11 cellular contexts compared by ENCODE assay signal in genomic region chr22:37893583-37893983, GRCh38. TPM values are rescaled to one million over a fixed set of nuclear protein-coding genes. Genes with fewer than 3 reads are reported as not detected.
A peak's percentile ranks its signal among the peaks of the same experiment; 100 is the strongest.
DNase-seq lines count a peak whose midpoint lies in the region; ATAC-seq and TF ChIP-seq lines count a peak whose summit lies in the region.
"Had no signal": no experiment of that assay in that cellular context is flagged by ENCODE, and none has a peak within 500 bp of the region (broad histone marks: within the 10 kb centered on the region; RNA-seq: fewer than 3 reads in every experiment).

No MANE protein-coding gene starts in this region.

- H4K20me1 ChIP-seq in DND-41 (ENCODE audit: insufficient read depth, low read length), result peaks cover 3% of the 10 kb centered on the region; the same call in 1 of the 2 replicates

- H3K27ac ChIP-seq in DND-41 (ENCODE audit: low read length) (no peak overlapping the region), foreskin keratinocyte (no peak overlapping the region)

- H3K79me2 ChIP-seq in DND-41 (ENCODE audit: insufficient read depth, low read length), result no peaks in the 10 kb centered on the region

- no peak overlapping the region for H3K4me3 Mint-ChIP-seq in activated CD8-positive, alpha-beta T cell treated with anti-CD3 and anti-CD28 coated beads for 36 hours
- H3K4me3 Mint-ChIP-seq in immature natural killer cell, result no peak overlapping the region
- no peak overlapping the region for H3K4me3 Mint-ChIP-seq in stimulated activated effector memory CD8-positive, alpha-beta T cell treated with anti-CD3 and anti-CD28 coated beads, Interleukin-12 subunit alpha, Interleukin-12 subunit beta, amount 100 ng/mL, for 72 hours
- no peak overlapping the region for H3K4me3 Mint-ChIP-seq in CD14-positive monocyte
- H3K4me3 Mint-ChIP-seq in activated T-cell treated with anti-CD3 and anti-CD28 coated beads, Interleukin-2, amount 50 U/mL, for 72 hours, result no peak overlapping the region

- no peaks in the 10 kb centered on the region for H3K27me3 Mint-ChIP-seq in activated CD8-positive, alpha-beta T cell treated with anti-CD3 and anti-CD28 coated beads for 36 hours
- peaks cover 0 to 1% (median 0%) of the 10 kb centered on the region in 3 donors for H3K27me3 Mint-ChIP-seq in immature natural killer cell (ENCODE audit: low read depth in 3 of 3)
- no peaks in the 10 kb centered on the region for H3K27me3 Mint-ChIP-seq in CD14-positive monocyte (ENCODE audit: low read depth in 3 of 3)
- no peaks in the 10 kb centered on the region for H3K27me3 Mint-ChIP-seq in activated T-cell treated with anti-CD3 and anti-CD28 coated beads, Interleukin-2, amount 50 U/mL, for 72 hours (ENCODE audit: low read depth)

- CTCF ChIA-PET in activated CD8-positive, alpha-beta T cell treated with anti-CD3 and anti-CD28 coated beads for 36 hours (lab: Charles Lee), result interaction anchor here (0.9 to 1.6 kb wide), 2 partner anchors 30 to 72 kb away, joined by 3 to 7 read pairs; no protein-coding TSS in a partner anchor

- no peak overlapping the region for H3K4me2 ChIP-seq in DND-41 (ENCODE audit: insufficient read depth, low read length)

- H3K9me3 Mint-ChIP-seq in activated CD8-positive, alpha-beta T cell treated with anti-CD3 and anti-CD28 coated beads for 36 hours, result no peaks in the 10 kb centered on the region
- H3K9me3 Mint-ChIP-seq in immature natural killer cell (no peaks in the 10 kb centered on the region), CD14-positive monocyte (no peaks in the 10 kb centered on the region)
- H3K9me3 Mint-ChIP-seq in stimulated activated effector memory CD8-positive, alpha-beta T cell treated with anti-CD3 and anti-CD28 coated beads, Interleukin-12 subunit alpha, Interleukin-12 subunit beta, amount 100 ng/mL, for 72 hours, result no peaks in the 10 kb centered on the region
- no peaks in the 10 kb centered on the region for H3K9me3 Mint-ChIP-seq in activated T-cell treated with anti-CD3 and anti-CD28 coated beads, Interleukin-2, amount 50 U/mL, for 72 hours

- H2AFZ ChIP-seq in DND-41 (ENCODE audit: low read depth, low read length), result no peak overlapping the region

- no peaks in the 10 kb centered on the region for H3K9me3 ChIP-seq in DND-41 (ENCODE audit: insufficient read depth, low read length, severe bottlenecking)

- POLR2A ChIA-PET in activated CD8-positive, alpha-beta T cell treated with anti-CD3 and anti-CD28 coated beads for 36 hours (lab: Charles Lee), result interaction anchor here (0.6 to 2.9 kb wide), 4 partner anchors 12 to 75 kb away, joined by 3 to 7 read pairs (median 4); partner anchors contain the start of gene MICALL1

- DNase-seq in DND-41 (no peak), immature natural killer cell (no peak), occipital lobe (lab: John Stamatoyannopoulos, UW) (no peak), CD14-positive monocyte (ENCODE audit: low spot score) (no peak), foreskin keratinocyte (no peak)
- DNase-seq in activated CD8-positive, alpha-beta T cell treated with anti-CD3 and anti-CD28 coated beads for 36 hours, result no peak
- no peak for DNase-seq in stimulated activated effector memory CD8-positive, alpha-beta T cell treated with anti-CD3 and anti-CD28 coated beads, Interleukin-12 subunit alpha, Interleukin-12 subunit beta, amount 100 ng/mL, for 72 hours (ENCODE audit: low spot score in 2 of 2)
- no peak for DNase-seq in activated T-cell treated with anti-CD3 and anti-CD28 coated beads, Interleukin-2, amount 50 U/mL, for 72 hours
- DNase-seq: cerebellar nuclear complex, NCI-H526 treated with DMSO at 0.1 percent for 48 hours had no signal

- H3K9ac ChIP-seq in DND-41 (ENCODE audit: low read depth, low read length), result no peak overlapping the region

- peaks cover 16% of the 10 kb centered on the region for H3K4me1 Mint-ChIP-seq in activated CD8-positive, alpha-beta T cell treated with anti-CD3 and anti-CD28 coated beads for 36 hours (ENCODE audit: low read depth)
- H3K4me1 Mint-ChIP-seq in immature natural killer cell, result peaks cover 14 to 18% of the 10 kb centered on the region in 2 donors
- peaks cover 13% of the 10 kb centered on the region for H3K4me1 Mint-ChIP-seq in stimulated activated effector memory CD8-positive, alpha-beta T cell treated with anti-CD3 and anti-CD28 coated beads, Interleukin-12 subunit alpha, Interleukin-12 subunit beta, amount 100 ng/mL, for 72 hours
- H3K4me1 Mint-ChIP-seq in CD14-positive monocyte, result peaks cover 18% of the 10 kb centered on the region
- peaks cover 27% of the 10 kb centered on the region for H3K4me1 Mint-ChIP-seq in activated T-cell treated with anti-CD3 and anti-CD28 coated beads, Interleukin-2, amount 50 U/mL, for 72 hours (ENCODE audit: low read depth)

- intact Hi-C loops in activated CD8-positive, alpha-beta T cell treated with anti-CD3 and anti-CD28 coated beads for 36 hours (cut with micrococcal nuclease), result no loop called here
- intact Hi-C loops in CD14-positive monocyte (cut with micrococcal nuclease), result loop anchor here in 1 of 2 donors (5.0 kb wide), 1 partner anchor 39 kb away; no protein-coding TSS in a partner anchor

- no peaks in the 10 kb centered on the region for H3K27me3 ChIP-seq in DND-41 (ENCODE audit: insufficient read depth, low read length, poor library complexity)
- H3K27me3 ChIP-seq in foreskin keratinocyte, result no peaks in the 10 kb centered on the region

- H3K27ac Mint-ChIP-seq in activated CD8-positive, alpha-beta T cell treated with anti-CD3 and anti-CD28 coated beads for 36 hours, result peak overlapping the region; percentile 21
- H3K27ac Mint-ChIP-seq in immature natural killer cell (peak overlapping the region in 5 of 6 donors; percentile 10 to 69 (median 59)), CD14-positive monocyte (peak overlapping the region in 3 of 7 donors; percentile 51 to 55 (median 54))
- peak overlapping the region; percentile 35 for H3K27ac Mint-ChIP-seq in stimulated activated effector memory CD8-positive, alpha-beta T cell treated with anti-CD3 and anti-CD28 coated beads, Interleukin-12 subunit alpha, Interleukin-12 subunit beta, amount 100 ng/mL, for 72 hours
- H3K27ac Mint-ChIP-seq in activated T-cell treated with anti-CD3 and anti-CD28 coated beads, Interleukin-2, amount 50 U/mL, for 72 hours, result no peak overlapping the region

- H3K36me3 ChIP-seq in DND-41 (ENCODE audit: insufficient read depth, low read length), result peaks cover 38% of the 10 kb centered on the region

- H3K36me3 Mint-ChIP-seq in activated CD8-positive, alpha-beta T cell treated with anti-CD3 and anti-CD28 coated beads for 36 hours (ENCODE audit: low read depth), result peaks cover 11% of the 10 kb centered on the region
- H3K36me3 Mint-ChIP-seq in immature natural killer cell (peaks cover 0 to 10% (median 9%) of the 10 kb centered on the region in 3 donors), CD14-positive monocyte (peaks cover 26 to 39% of the 10 kb centered on the region in 2 donors)
- peaks cover 52% of the 10 kb centered on the region for H3K36me3 Mint-ChIP-seq in stimulated activated effector memory CD8-positive, alpha-beta T cell treated with anti-CD3 and anti-CD28 coated beads, Interleukin-12 subunit alpha, Interleukin-12 subunit beta, amount 100 ng/mL, for 72 hours
- H3K36me3 Mint-ChIP-seq in activated T-cell treated with anti-CD3 and anti-CD28 coated beads, Interleukin-2, amount 50 U/mL, for 72 hours (ENCODE audit: insufficient read depth in 2 of 2), result peaks cover 0 to 10% of the 10 kb centered on the region in 2 donors

- TF ChIP-seq CTCF in DND-41 (IDR thresholded peaks at IDR 0.05; ENCODE audit: borderline replicate concordance, extremely low read depth, low read length, poor library complexity, severe bottlenecking) (no peak), CD14-positive monocyte (IDR thresholded peaks at IDR 0.05) (no peak), foreskin keratinocyte (conservative IDR thresholded peaks at IDR 0.05) (no peak)
- no peak for TF ChIP-seq CTCF in activated CD8-positive, alpha-beta T cell treated with anti-CD3 and anti-CD28 coated beads for 36 hours (IDR thresholded peaks at IDR 0.05)

- ATAC-seq in DND-41 (ENCODE audit: insufficient read depth, low read depth) (0 out of 3 replicates have a peak, but pooled peaks have one; percentile 22), foreskin keratinocyte (no peak)
- ATAC-seq in activated CD8-positive, alpha-beta T cell treated with anti-CD3 and anti-CD28 coated beads for 36 hours, result no peak
- ATAC-seq in stimulated activated effector memory CD8-positive, alpha-beta T cell treated with anti-CD3 and anti-CD28 coated beads, Interleukin-12 subunit alpha, Interleukin-12 subunit beta, amount 100 ng/mL, for 72 hours, result no peak
- ATAC-seq in activated T-cell treated with anti-CD3 and anti-CD28 coated beads, Interleukin-2, amount 50 U/mL, for 72 hours (replicated peaks in 1 of 2), result no peak

- no peak overlapping the region for H3K4me3 ChIP-seq in DND-41 (ENCODE audit: low read depth in 1 of 2, low read length in 2 of 2)

- H3K4me1 ChIP-seq in DND-41 (ENCODE audit: insufficient read depth, low read length) (peaks cover 7% of the 10 kb centered on the region), foreskin keratinocyte (peaks cover 38% of the 10 kb centered on the region)

RNA-seq across cellular contexts. Expression of gene MICALL1, which starts 12.5 kb away (rescaled TPM):
- total RNA-seq in activated CD8-positive, alpha-beta T cell treated with anti-CD3 and anti-CD28 coated beads for 36 hours, result 10 to 100 TPM; 10.2 to 11.8 TPM
- polyA plus RNA-seq in immature natural killer cell (1 to 10 TPM; 1.3 to 5.8 (median 2.1) TPM), CD14-positive monocyte (1 to 10 TPM in 1 of 2 donors, under 1 TPM in 1; 0.51 to 1.3 TPM), foreskin keratinocyte (63.8 and 76.6 TPM in 2 replicates)
- total RNA-seq in occipital lobe (22.9 TPM), foreskin keratinocyte (112 and 123 TPM in 2 replicates)
- total RNA-seq in activated T-cell treated with anti-CD3 and anti-CD28 coated beads, Interleukin-2, amount 50 U/mL, for 72 hours, result 10 to 100 TPM; 21.3 to 21.6 TPM

RNA-seq across cellular contexts. Expression of gene EIF3L, which starts 44.4 kb away (rescaled TPM):
- total RNA-seq in activated CD8-positive, alpha-beta T cell treated with anti-CD3 and anti-CD28 coated beads for 36 hours, result 100 to 1,000 TPM; 687 to 694 TPM
- polyA plus RNA-seq in immature natural killer cell (100 to 1,000 TPM; 167 to 215 (median 185) TPM), CD14-positive monocyte (100 to 1,000 TPM; 209 to 246 TPM), foreskin keratinocyte (386 and 396 TPM in 2 replicates)
- total RNA-seq in occipital lobe (702 TPM), foreskin keratinocyte (346 and 417 TPM in 2 replicates)
- total RNA-seq in activated T-cell treated with anti-CD3 and anti-CD28 coated beads, Interleukin-2, amount 50 U/mL, for 72 hours, result 100 to 1,000 TPM; 826 to 905 TPM

RNA-seq across cellular contexts. Expression of gene ANKRD54, which starts 49.4 kb away (rescaled TPM):
- 10 to 100 TPM; 17.2 to 17.5 TPM for total RNA-seq in activated CD8-positive, alpha-beta T cell treated with anti-CD3 and anti-CD28 coated beads for 36 hours
- polyA plus RNA-seq in immature natural killer cell (10 to 100 TPM in 2 of 3 donors, 1 to 10 TPM in 1; 6.2 to 15.8 (median 12.4) TPM), CD14-positive monocyte (1 to 10 TPM; 7.4 to 9.5 TPM), foreskin keratinocyte (21.1 and 22.7 TPM in 2 replicates)
- total RNA-seq in occipital lobe (13.7 TPM), foreskin keratinocyte (19.7 and 20.6 TPM in 2 replicates)
- 10 to 100 TPM; 22.8 to 28.2 TPM for total RNA-seq in activated T-cell treated with anti-CD3 and anti-CD28 coated beads, Interleukin-2, amount 50 U/mL, for 72 hours

RNA-seq across cellular contexts. Expression of gene C22orf23, which starts 59.8 kb away (rescaled TPM):
- total RNA-seq in activated CD8-positive, alpha-beta T cell treated with anti-CD3 and anti-CD28 coated beads for 36 hours, result not detected
- not detected for polyA plus RNA-seq in immature natural killer cell
- 0.31 TPM for total RNA-seq in occipital lobe
- not detected for polyA plus RNA-seq in CD14-positive monocyte
- total RNA-seq in foreskin keratinocyte, result 0.10 and 0.21 TPM in 2 replicates
- polyA plus RNA-seq in foreskin keratinocyte, result 0.10 and 0.13 TPM in 2 replicates
- total RNA-seq in activated T-cell treated with anti-CD3 and anti-CD28 coated beads, Interleukin-2, amount 50 U/mL, for 72 hours, result under 1 TPM; 0.19 to 0.30 TPM
- total RNA-seq: mesenteric fat pad had no signal

RNA-seq across cellular contexts. Expression of gene POLR2F, which starts 59.9 kb away (rescaled TPM):
- 10 to 100 TPM; 82.2 to 85.4 TPM for total RNA-seq in activated CD8-positive, alpha-beta T cell treated with anti-CD3 and anti-CD28 coated beads for 36 hours
- polyA plus RNA-seq in immature natural killer cell (100 to 1,000 TPM; 181 to 275 (median 203) TPM), CD14-positive monocyte (100 to 1,000 TPM; 143 to 182 TPM), foreskin keratinocyte (191 and 200 TPM in 2 replicates)
- total RNA-seq in occipital lobe (17.8 TPM), foreskin keratinocyte (80.0 and 101 TPM in 2 replicates)
- total RNA-seq in activated T-cell treated with anti-CD3 and anti-CD28 coated beads, Interleukin-2, amount 50 U/mL, for 72 hours, result 10 to 100 TPM; 43.4 to 47.9 TPM
